ENCODE assay signal across 17 cellular contexts in the genomic region with DNA sequence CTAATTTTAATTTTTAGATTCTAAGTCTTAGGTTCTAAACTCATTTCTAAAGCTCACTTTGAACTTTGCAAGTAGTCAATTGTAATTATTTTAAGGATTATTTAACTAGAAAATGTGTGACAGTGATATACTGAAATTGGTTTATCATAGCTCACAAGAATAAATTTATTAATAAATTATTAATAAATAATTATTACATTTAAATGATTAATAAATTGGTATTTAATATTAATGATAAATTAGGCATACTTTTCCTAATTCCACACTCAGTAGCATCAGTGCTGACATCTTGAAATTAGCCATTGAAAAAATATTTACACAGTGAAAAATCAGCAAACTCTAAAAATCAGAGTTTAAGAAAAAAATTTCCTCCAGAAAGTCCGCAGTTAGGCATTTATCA.
DNase-seq lines count a peak whose midpoint lies in the region; ATAC-seq and FAIRE-seq lines count a peak whose summit lies in the region.
"Had no signal": no experiment of that assay in that cellular context is flagged by ENCODE, and none has a peak within 500 bp of the region (broad histone marks: within the 10 kb centered on the region; RNA-seq: fewer than 3 reads in every experiment).

No MANE protein-coding gene starts in this region.

- ATAC-seq in GM21423 (IDR thresholded peaks at IDR 0.05; ENCODE audit: unreplicated experiment) = no peak
- ATAC-seq: CD8-positive, alpha-beta T cell had no signal

- DNase-seq in RCC 7860 (ENCODE audit: low spot score) = no peak
- DNase-seq in stimulated activated naive CD4-positive, alpha-beta T cell (lab: John Stamatoyannopoulos, UW) = no peak
- no peak for DNase-seq in putamen (ENCODE audit: low spot score)
- DNase-seq: 8988T; C1 segment of cervical spinal cord; Caco-2; CD8-positive, alpha-beta T cell; DMS153; DND-41; GM23248; H7; HCEC 1CT had no signal

- peak; percentile 59 for FAIRE-seq in RCC 7860 (lab: Jason Lieb, UNC)
- peak; percentile 68 for FAIRE-seq in colon (lab: Jason Lieb, UNC)
- peak; percentile 41 for FAIRE-seq in islet of Langerhans (lab: Jason Lieb, UNC)
- FAIRE-seq: GM12892, H1 had no signal
